1 cellular context compared by ENCODE assay signal in genomic region chrX:124358796-124359386, GRCh38.
TF ChIP-seq lines count a peak whose summit lies in the region.

No MANE protein-coding gene starts in this region.

TF ChIP-seq in GM23338, 12 proteins besides CTCF, POLR2A, EP300 and RAD21 (continued from another document):
- TF ChIP-seq ZNF462 (CRISPR knock-in tag; IDR thresholded peaks at IDR 0.05) (no peak), EZH2 (IDR thresholded peaks at IDR 0.05; ENCODE audit: low read depth, unreplicated experiment) (no peak), STAT1 (IDR thresholded peaks at IDR 0.05; ENCODE audit: unreplicated experiment) (no peak)
